ENCODE assay signal across 8 cellular contexts in the genomic region with DNA sequence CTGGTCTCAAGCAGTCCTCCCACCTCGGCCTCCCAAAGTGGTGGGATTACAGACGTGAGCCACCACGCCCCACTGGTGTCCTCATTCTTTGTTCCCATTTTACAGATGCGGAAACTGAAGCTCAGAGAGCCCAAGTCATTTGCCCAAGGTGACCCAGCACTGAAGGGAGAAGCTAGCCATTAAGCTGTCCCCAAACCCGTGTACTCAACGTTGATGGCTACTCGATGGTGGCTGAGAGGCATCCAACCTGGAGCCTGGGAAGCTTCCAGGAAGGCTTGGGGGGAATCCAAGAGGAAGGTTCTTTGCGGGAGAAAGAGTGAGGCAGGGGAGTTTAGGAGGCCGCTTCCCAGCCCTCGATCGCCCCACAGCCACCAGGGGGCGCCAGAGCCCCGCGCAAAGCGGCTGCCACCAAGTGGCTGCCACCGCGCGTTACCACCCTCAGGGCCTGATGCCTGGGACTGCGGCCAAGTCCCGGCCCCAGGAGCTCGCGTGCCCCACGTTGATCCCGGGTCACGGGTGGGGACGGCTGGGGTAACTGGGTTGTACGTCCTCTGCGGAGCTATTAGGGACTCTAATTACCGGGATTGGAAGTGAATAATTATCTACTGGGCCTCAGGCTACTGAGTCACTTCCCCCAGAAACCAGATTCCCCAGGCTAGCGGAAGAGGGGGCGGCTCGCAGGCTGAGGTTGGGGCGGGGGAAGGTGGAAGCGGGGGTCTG. TPM values are rescaled to one million over a fixed set of nuclear protein-coding genes. Genes with fewer than 3 reads are reported as not detected.
DNase-seq lines count a peak whose midpoint lies in the region; ATAC-seq, FAIRE-seq and TF ChIP-seq lines count a peak whose summit lies in the region.

No MANE protein-coding gene starts in this region.

- peak overlapping the region; percentile 70 for H3K27ac Mint-ChIP-seq in activated T-helper 1 cell treated with anti-CD3 and anti-CD28 coated beads, Interleukin-12 subunit alpha, Interleukin-12 subunit beta, Interleukin-2, Interleukin-4 antibody, amounts not matched to agents 30 ng/mL and 10 ng/mL and 1 ng/mL, durations not matched to agents 14 hours and 24 hours and 36 hours

- TF ChIP-seq CTCF in C4-2B (conservative IDR thresholded peaks at IDR 0.05) (peak; percentile 97), neural cell (IDR thresholded peaks at IDR 0.05; ENCODE audit: poor library complexity, severe bottlenecking) (peak; percentile 70)

- H3K9me3 ChIP-seq in neural cell (ENCODE audit: low read length), result no peaks in the 10 kb centered on the region

- H3K9me2 ChIP-seq in neural cell (ENCODE audit: insufficient read depth, low read length), result no peaks in the 10 kb centered on the region

- ATAC-seq in GM19463 (IDR thresholded peaks at IDR 0.05; ENCODE audit: unreplicated experiment), result peak; percentile 67
- ATAC-seq in stimulated activated naive CD8-positive, alpha-beta T cell treated with anti-CD3 and anti-CD28 coated beads, Interleukin-15, Interleukin-2, amounts not matched to agents 100 U/mL and 50 U/mL, for 24 hours, result peak; percentile 84

- peak; percentile 60 for TF ChIP-seq RAD21 in neural cell (conservative IDR thresholded peaks at IDR 0.05)

- H3K79me2 ChIP-seq in neural cell (replicated peaks; ENCODE audit: insufficient read depth, low read length), result no peaks in the 10 kb centered on the region

- H3K36me3 ChIP-seq in neural cell (ENCODE audit: insufficient read depth, low read length), result no peaks in the 10 kb centered on the region

- no peak overlapping the region for H3K27ac ChIP-seq in C4-2B
- no peak overlapping the region for H3K27ac ChIP-seq in neural cell (ENCODE audit: low read length)

- H3K9ac ChIP-seq in neural cell (ENCODE audit: low read length), result no peak overlapping the region

- H2AFZ ChIP-seq in neural cell (ENCODE audit: low read depth, low read length), result no peak overlapping the region

- H3K4me2 ChIP-seq in neural cell (ENCODE audit: low read length), result no peak overlapping the region

- H3K4me1 Mint-ChIP-seq in activated T-helper 1 cell treated with anti-CD3 and anti-CD28 coated beads, Interleukin-12 subunit alpha, Interleukin-12 subunit beta, Interleukin-2, Interleukin-4 antibody, amounts not matched to agents 30 ng/mL and 10 ng/mL and 1 ng/mL, durations not matched to agents 14 hours and 24 hours and 36 hours (ENCODE audit: low read depth), result peaks cover 30% of the 10 kb centered on the region

- TF ChIP-seq EP300 in neural cell (conservative IDR thresholded peaks at IDR 0.05; ENCODE audit: poor library complexity, severe bottlenecking), result no peak

- peak overlapping the region; percentile 64 for H3K4me3 Mint-ChIP-seq in activated T-helper 1 cell treated with anti-CD3 and anti-CD28 coated beads, Interleukin-12 subunit alpha, Interleukin-12 subunit beta, Interleukin-2, Interleukin-4 antibody, amounts not matched to agents 30 ng/mL and 10 ng/mL and 1 ng/mL, durations not matched to agents 14 hours and 24 hours and 36 hours

- no peaks in the 10 kb centered on the region for H3K27me3 ChIP-seq in neural cell (ENCODE audit: insufficient read depth, low read depth, low read length)

- no peaks in the 10 kb centered on the region for H4K20me1 ChIP-seq in neural cell (ENCODE audit: insufficient read depth)

- no peaks in the 10 kb centered on the region for H3K36me3 Mint-ChIP-seq in activated T-helper 1 cell treated with anti-CD3 and anti-CD28 coated beads, Interleukin-12 subunit alpha, Interleukin-12 subunit beta, Interleukin-2, Interleukin-4 antibody, amounts not matched to agents 30 ng/mL and 10 ng/mL and 1 ng/mL, durations not matched to agents 14 hours and 24 hours and 36 hours (ENCODE audit: low read depth)

- in situ Hi-C loops in KBM-7 (cut with MboI; ENCODE audit: low pct_unique_long_range_greater_than_20kb, low sequenced_read_pairs), result loop anchor here (10.0 kb wide), 1 partner anchor 48 kb away; no protein-coding TSS in a partner anchor

- no peaks in the 10 kb centered on the region for H3F3A ChIP-seq in neural cell (ENCODE audit: insufficient read depth, low read length, poor library complexity, severe bottlenecking)

- DNase-seq in KBM-7 (peak; percentile 90), RCC 7860 (ENCODE audit: low spot score) (peak; percentile 73), fibroblast of gingiva (ENCODE audit: low read depth) (peak; percentile 85)
- peak; percentile 77 for DNase-seq in activated T-helper 1 cell treated with anti-CD3 and anti-CD28 coated beads, Interleukin-12 subunit alpha, Interleukin-12 subunit beta, Interleukin-2, Interleukin-4 antibody, amounts not matched to agents 30 ng/mL and 10 ng/mL and 1 ng/mL, durations not matched to agents 14 hours and 24 hours and 36 hours (ENCODE audit: low spot score)
- DNase-seq in stimulated activated naive CD8-positive, alpha-beta T cell treated with anti-CD3 and anti-CD28 coated beads, Interleukin-15, Interleukin-2, amounts not matched to agents 100 U/mL and 50 U/mL, for 24 hours, result peak; percentile 94

- peaks cover 13% of the 10 kb centered on the region for H3K27me3 Mint-ChIP-seq in activated T-helper 1 cell treated with anti-CD3 and anti-CD28 coated beads, Interleukin-12 subunit alpha, Interleukin-12 subunit beta, Interleukin-2, Interleukin-4 antibody, amounts not matched to agents 30 ng/mL and 10 ng/mL and 1 ng/mL, durations not matched to agents 14 hours and 24 hours and 36 hours (ENCODE audit: insufficient read depth)

- intact Hi-C loops in activated T-helper 1 cell treated with anti-CD3 and anti-CD28 coated beads, Interleukin-12 subunit alpha, Interleukin-12 subunit beta, Interleukin-2, Interleukin-4 antibody, amounts not matched to agents 30 ng/mL and 10 ng/mL and 1 ng/mL, durations not matched to agents 14 hours and 24 hours and 36 hours (cut with micrococcal nuclease), result loop anchor here (1.0 to 5.0 kb wide), 7 partner anchors 8 to 275 kb away; partner anchors contain the start of gene SH2B3

- H3K9me3 Mint-ChIP-seq in activated T-helper 1 cell treated with anti-CD3 and anti-CD28 coated beads, Interleukin-12 subunit alpha, Interleukin-12 subunit beta, Interleukin-2, Interleukin-4 antibody, amounts not matched to agents 30 ng/mL and 10 ng/mL and 1 ng/mL, durations not matched to agents 14 hours and 24 hours and 36 hours, result peaks cover 3% of the 10 kb centered on the region

- H3K4me3 ChIP-seq in neural cell (ENCODE audit: low read length), result no peak overlapping the region

- no peak for FAIRE-seq in RCC 7860 (lab: Jason Lieb, UNC)

TF ChIP-seq in neural cell, 6 proteins besides CTCF, POLR2A, EP300 and RAD21:
- TF ChIP-seq REST (IDR thresholded peaks at IDR 0.05; ENCODE audit: borderline replicate concordance) (no peak), POLR2AphosphoS5 (IDR thresholded peaks at IDR 0.05) (no peak), SMC3 (conservative IDR thresholded peaks at IDR 0.05; ENCODE audit: poor library complexity) (peak; percentile 67), MXI1 (conservative IDR thresholded peaks at IDR 0.05; ENCODE audit: poor library complexity, severe bottlenecking) (no peak), TAF1 (IDR thresholded peaks at IDR 0.05; ENCODE audit: low read depth) (no peak), EZH2 (IDR thresholded peaks at IDR 0.05; ENCODE audit: borderline replicate concordance, insufficient read depth, low read length, poor library complexity, severe bottlenecking) (no peak)
TF ChIP-seq in neural cell: peak in this region for 1.

RNA-seq across cellular contexts. Expression of gene SH2B3, which starts 8.8 kb away (rescaled TPM):
- 42.0 and 42.3 TPM in 2 replicates for total RNA-seq in activated T-helper 1 cell treated with anti-CD3 and anti-CD28 coated beads, Interleukin-12 subunit alpha, Interleukin-12 subunit beta, Interleukin-2, Interleukin-4 antibody, amounts not matched to agents 30 ng/mL and 10 ng/mL and 1 ng/mL, durations not matched to agents 14 hours and 24 hours and 36 hours
- polyA plus RNA-seq in neural cell, result 3.0 and 4.4 TPM in 2 replicates
- 4.1 and 4.4 TPM in 2 replicates for polyA minus RNA-seq in neural cell

RNA-seq across cellular contexts. Expression of gene PHETA1, which starts 28.0 kb away (rescaled TPM):
- total RNA-seq in activated T-helper 1 cell treated with anti-CD3 and anti-CD28 coated beads, Interleukin-12 subunit alpha, Interleukin-12 subunit beta, Interleukin-2, Interleukin-4 antibody, amounts not matched to agents 30 ng/mL and 10 ng/mL and 1 ng/mL, durations not matched to agents 14 hours and 24 hours and 36 hours, result 2.7 and 4.2 TPM in 2 replicates
- 25.4 and 26.5 TPM in 2 replicates for polyA plus RNA-seq in neural cell
- 20.0 and 20.8 TPM in 2 replicates for polyA minus RNA-seq in neural cell
